ENCODE assay signal across 15 cellular contexts in genomic region chr19:29259867-29260281, GRCh38.
"Had no signal": no experiment of that assay in that cellular context is flagged by ENCODE, and none has a peak within 500 bp of the region (broad histone marks: within the 10 kb centered on the region; RNA-seq: fewer than 3 reads in every experiment).

No MANE protein-coding gene starts in this region.

- H3K4me1 Mint-ChIP-seq: activated CD4-positive, alpha-beta T cell treated with anti-CD3 and anti-CD28 coated beads, Interleukin-2, amount 10 ng/mL, durations not matched to agents 24 days and 14 days; mesothelial cell of epicardium had no signal

- H3K27ac Mint-ChIP-seq: activated CD4-positive, alpha-beta T cell treated with anti-CD3 and anti-CD28 coated beads, Interleukin-2, amount 10 ng/mL, durations not matched to agents 24 days and 14 days; activated CD8-positive, alpha-beta T cell treated with anti-CD3 and anti-CD28 coated beads for 36 hours; activated naive CD4-positive, alpha-beta T cell treated with anti-CD3 and anti-CD28 coated beads for 36 hours; mesothelial cell of epicardium; natural killer cell treated with Interleukin-12 subunit alpha and Interleukin-12 subunit beta and Interleukin-15 and Interleukin-18, amount 100 ng/mL, for 72 hours; stimulated activated naive CD8-positive, alpha-beta T cell treated with anti-CD3 and anti-CD28 coated beads, Interleukin-15, Interleukin-2, amounts not matched to agents 100 ng/mL and 50 ng/mL, for 24 hours had no signal

- H3K4me3 ChIP-seq: lower lobe of right lung, suprapubic skin, upper lobe of left lung had no signal

- ATAC-seq: activated T-cell treated with anti-CD3 and anti-CD28 coated beads, Interleukin-2, amount 50 U/mL, for 4 hours; lower lobe of right lung had no signal

- DNase-seq: activated CD8-positive, alpha-beta memory T cell treated with anti-CD3 and anti-CD28 coated beads, Interleukin-2, amount 50 U/mL, for 4 hours; activated T-cell treated with anti-CD3 and anti-CD28 coated beads, Interleukin-2, amount 50 U/mL, for 4 hours; brain microvascular endothelial cell; cortex of kidney; effector CD4-positive, alpha-beta T cell; lower lobe of right lung; nucleus accumbens; upper lobe of left lung had no signal

- H3K4me3 Mint-ChIP-seq: activated CD4-positive, alpha-beta T cell treated with anti-CD3 and anti-CD28 coated beads, Interleukin-2, amount 10 ng/mL, durations not matched to agents 24 days and 14 days; activated CD8-positive, alpha-beta T cell treated with anti-CD3 and anti-CD28 coated beads for 36 hours; activated naive CD4-positive, alpha-beta T cell treated with anti-CD3 and anti-CD28 coated beads for 36 hours; activated T-cell treated with anti-CD3 and anti-CD28 coated beads, Interleukin-2, amount 50 U/mL, for 4 hours; mesothelial cell of epicardium; natural killer cell treated with Interleukin-12 subunit alpha and Interleukin-12 subunit beta and Interleukin-15 and Interleukin-18, amount 100 ng/mL, for 72 hours; stimulated activated naive CD8-positive, alpha-beta T cell treated with anti-CD3 and anti-CD28 coated beads, Interleukin-15, Interleukin-2, amounts not matched to agents 100 ng/mL and 50 ng/mL, for 24 hours had no signal

- H3K36me3 Mint-ChIP-seq: mesothelial cell of epicardium; natural killer cell treated with Interleukin-12 subunit alpha and Interleukin-12 subunit beta and Interleukin-15 and Interleukin-18, amount 100 ng/mL, for 72 hours had no signal

- H3K9me3 Mint-ChIP-seq: activated CD4-positive, alpha-beta T cell treated with anti-CD3 and anti-CD28 coated beads, Interleukin-2, amount 10 ng/mL, durations not matched to agents 24 days and 14 days; activated CD8-positive, alpha-beta T cell treated with anti-CD3 and anti-CD28 coated beads for 36 hours; activated naive CD4-positive, alpha-beta T cell treated with anti-CD3 and anti-CD28 coated beads for 36 hours; activated T-cell treated with anti-CD3 and anti-CD28 coated beads, Interleukin-2, amount 50 U/mL, for 4 hours; mesothelial cell of epicardium; natural killer cell treated with Interleukin-12 subunit alpha and Interleukin-12 subunit beta and Interleukin-15 and Interleukin-18, amount 100 ng/mL, for 72 hours; stimulated activated naive CD8-positive, alpha-beta T cell treated with anti-CD3 and anti-CD28 coated beads, Interleukin-15, Interleukin-2, amounts not matched to agents 100 ng/mL and 50 ng/mL, for 24 hours had no signal

- H3K27ac ChIP-seq: brain microvascular endothelial cell, lower lobe of right lung, suprapubic skin, upper lobe of left lung had no signal
